3 cellular contexts compared by ENCODE assay signal in the genomic region with DNA sequence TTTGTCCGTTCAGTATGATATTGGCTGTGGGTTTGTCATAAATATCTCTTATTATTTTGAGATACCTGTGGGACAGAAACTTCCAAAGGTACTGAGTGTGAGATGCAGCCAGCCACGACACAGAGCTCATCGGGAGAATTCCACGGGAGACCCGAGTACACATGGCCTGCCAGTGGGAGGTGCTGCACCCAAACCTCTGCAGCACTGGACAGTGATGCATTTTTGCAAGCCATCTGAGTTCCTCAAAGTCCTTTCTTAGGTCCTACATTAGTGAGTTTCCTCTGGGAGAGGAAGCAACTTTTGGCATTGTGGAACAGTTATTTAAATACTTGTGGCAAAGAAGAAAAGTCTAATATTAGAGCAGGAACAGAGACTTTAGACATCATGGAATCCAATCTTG.
TF ChIP-seq lines count a peak whose summit lies in the region.

No MANE protein-coding gene starts in this region.

TF ChIP-seq in HCT116, 20 proteins besides CTCF, POLR2A, EP300 and RAD21:
- TF ChIP-seq, protein P1, sequence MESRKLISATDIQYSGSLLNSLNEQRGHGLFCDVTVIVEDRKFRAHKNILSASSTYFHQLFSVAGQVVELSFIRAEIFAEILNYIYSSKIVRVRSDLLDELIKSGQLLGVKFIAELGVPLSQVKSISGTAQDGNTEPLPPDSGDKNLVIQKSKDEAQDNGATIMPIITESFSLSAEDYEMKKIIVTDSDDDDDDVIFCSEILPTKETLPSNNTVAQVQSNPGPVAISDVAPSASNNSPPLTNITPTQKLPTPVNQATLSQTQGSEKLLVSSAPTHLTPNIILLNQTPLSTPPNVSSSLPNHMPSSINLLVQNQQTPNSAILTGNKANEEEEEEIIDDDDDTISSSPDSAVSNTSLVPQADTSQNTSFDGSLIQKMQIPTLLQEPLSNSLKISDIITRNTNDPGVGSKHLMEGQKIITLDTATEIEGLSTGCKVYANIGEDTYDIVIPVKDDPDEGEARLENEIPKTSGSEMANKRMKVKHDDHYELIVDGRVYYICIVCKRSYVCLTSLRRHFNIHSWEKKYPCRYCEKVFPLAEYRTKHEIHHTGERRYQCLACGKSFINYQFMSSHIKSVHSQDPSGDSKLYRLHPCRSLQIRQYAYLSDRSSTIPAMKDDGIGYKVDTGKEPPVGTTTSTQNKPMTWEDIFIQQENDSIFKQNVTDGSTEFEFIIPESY (IDR thresholded peaks at IDR 0.05; ENCODE audit: extremely low read depth, insufficient replicate concordance, low read length), result no peak
- TF ChIP-seq EGR1 (IDR thresholded peaks at IDR 0.05; ENCODE audit: low read depth), result no peak
- TF ChIP-seq CBX3 (IDR thresholded peaks at IDR 0.05; ENCODE audit: low read depth), result no peak
- TF ChIP-seq, protein P2, sequence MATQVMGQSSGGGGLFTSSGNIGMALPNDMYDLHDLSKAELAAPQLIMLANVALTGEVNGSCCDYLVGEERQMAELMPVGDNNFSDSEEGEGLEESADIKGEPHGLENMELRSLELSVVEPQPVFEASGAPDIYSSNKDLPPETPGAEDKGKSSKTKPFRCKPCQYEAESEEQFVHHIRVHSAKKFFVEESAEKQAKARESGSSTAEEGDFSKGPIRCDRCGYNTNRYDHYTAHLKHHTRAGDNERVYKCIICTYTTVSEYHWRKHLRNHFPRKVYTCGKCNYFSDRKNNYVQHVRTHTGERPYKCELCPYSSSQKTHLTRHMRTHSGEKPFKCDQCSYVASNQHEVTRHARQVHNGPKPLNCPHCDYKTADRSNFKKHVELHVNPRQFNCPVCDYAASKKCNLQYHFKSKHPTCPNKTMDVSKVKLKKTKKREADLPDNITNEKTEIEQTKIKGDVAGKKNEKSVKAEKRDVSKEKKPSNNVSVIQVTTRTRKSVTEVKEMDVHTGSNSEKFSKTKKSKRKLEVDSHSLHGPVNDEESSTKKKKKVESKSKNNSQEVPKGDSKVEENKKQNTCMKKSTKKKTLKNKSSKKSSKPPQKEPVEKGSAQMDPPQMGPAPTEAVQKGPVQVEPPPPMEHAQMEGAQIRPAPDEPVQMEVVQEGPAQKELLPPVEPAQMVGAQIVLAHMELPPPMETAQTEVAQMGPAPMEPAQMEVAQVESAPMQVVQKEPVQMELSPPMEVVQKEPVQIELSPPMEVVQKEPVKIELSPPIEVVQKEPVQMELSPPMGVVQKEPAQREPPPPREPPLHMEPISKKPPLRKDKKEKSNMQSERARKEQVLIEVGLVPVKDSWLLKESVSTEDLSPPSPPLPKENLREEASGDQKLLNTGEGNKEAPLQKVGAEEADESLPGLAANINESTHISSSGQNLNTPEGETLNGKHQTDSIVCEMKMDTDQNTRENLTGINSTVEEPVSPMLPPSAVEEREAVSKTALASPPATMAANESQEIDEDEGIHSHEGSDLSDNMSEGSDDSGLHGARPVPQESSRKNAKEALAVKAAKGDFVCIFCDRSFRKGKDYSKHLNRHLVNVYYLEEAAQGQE (IDR thresholded peaks at IDR 0.05; ENCODE audit: low read depth), result no peak
- TF ChIP-seq JUND (IDR thresholded peaks at IDR 0.05), result no peak
- no peak for TF ChIP-seq YY1 (IDR thresholded peaks at IDR 0.05; ENCODE audit: extremely low read depth, insufficient replicate concordance, low read depth, low read length)
- TF ChIP-seq EZH2 (IDR thresholded peaks at IDR 0.05), result no peak
- TF ChIP-seq ZNF274 (IDR thresholded peaks at IDR 0.05; ENCODE audit: low read depth, low read length), result no peak
- TF ChIP-seq, protein P3, sequence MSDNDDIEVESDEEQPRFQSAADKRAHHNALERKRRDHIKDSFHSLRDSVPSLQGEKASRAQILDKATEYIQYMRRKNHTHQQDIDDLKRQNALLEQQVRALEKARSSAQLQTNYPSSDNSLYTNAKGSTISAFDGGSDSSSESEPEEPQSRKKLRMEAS (IDR thresholded peaks at IDR 0.05), result no peak
- TF ChIP-seq EZH2phosphoT487 (IDR thresholded peaks at IDR 0.05; ENCODE audit: borderline replicate concordance), result no peak
- no peak for TF ChIP-seq SIN3A (IDR thresholded peaks at IDR 0.05; ENCODE audit: low read depth)

TF ChIP-seq in K562, 482 proteins besides CTCF, POLR2A, EP300 and RAD21:
- TF ChIP-seq ZNF764 (CRISPR knock-in tag; IDR thresholded peaks at IDR 0.05; ENCODE audit: low read depth), result peak; percentile 81; the same call in 1 of the 2 replicates
- no peak for TF ChIP-seq XRCC3 (IDR thresholded peaks at IDR 0.05)

TF ChIP-seq in GM12891, 5 proteins besides CTCF, POLR2A, EP300 and RAD21:
- TF ChIP-seq TAF1 (IDR thresholded peaks at IDR 0.05; ENCODE audit: low read depth, low read length) (no peak), POU2F2 (IDR thresholded peaks at IDR 0.05; ENCODE audit: low read depth, low read length) (no peak), SPI1 (IDR thresholded peaks at IDR 0.05; ENCODE audit: low read depth, low read length) (no peak), PAX5 (IDR thresholded peaks at IDR 0.05; ENCODE audit: insufficient read depth, low read length, severe bottlenecking) (no peak), POLR2AphosphoS5 (IDR thresholded peaks at IDR 0.05; ENCODE audit: low read depth, low read length) (no peak)
